Comparison of ENCODE assay signal across 17 cellular contexts in genomic region chr14:56592746-56593544, GRCh38. TPM values are rescaled to one million over a fixed set of nuclear protein-coding genes. Genes with fewer than 3 reads are reported as not detected.
DNase-seq lines count a peak whose midpoint lies in the region; ATAC-seq and TF ChIP-seq lines count a peak whose summit lies in the region.
"Had no signal": no experiment of that assay in that cellular context is flagged by ENCODE, and none has a peak within 500 bp of the region (broad histone marks: within the 10 kb centered on the region; RNA-seq: fewer than 3 reads in every experiment).

No MANE protein-coding gene starts in this region.

- H4K20me1 ChIP-seq in PC-3 (ENCODE audit: low read length) = no peaks in the 10 kb centered on the region

- no TSS peak for BruUV-seq in PC-3 (replicated peaks; lab: Mats Ljungman, UMichigan)

- H3K4me1 ChIP-seq in PC-3 (ENCODE audit: insufficient read depth, low read length) = peaks cover 8% of the 10 kb centered on the region; the same call in 1 of the 2 replicates
- no peaks in the 10 kb centered on the region for H3K4me1 ChIP-seq in CD8-positive, alpha-beta T cell (ENCODE audit: insufficient read depth, low read length)
- H3K4me1 ChIP-seq: BLaER1 treated with 17β-estradiol and CSF1 and Interleukin-3, amounts not matched to agents 10 nM and 100 nM had no signal

- POLR2A ChIA-PET in PC-3 (lab: Charles Lee; ENCODE audit: unreplicated experiment) = no interaction called here
- POLR2A ChIA-PET in CD8-positive, alpha-beta T cell (lab: Charles Lee) = no interaction called here

- H3K27me3 ChIP-seq in PC-3 (ENCODE audit: low read length) = no peaks in the 10 kb centered on the region
- no peaks in the 10 kb centered on the region for H3K27me3 ChIP-seq in CD8-positive, alpha-beta T cell (ENCODE audit: insufficient read depth, low read length)
- H3K27me3 ChIP-seq: BLaER1 treated with 17β-estradiol and CSF1 and Interleukin-3, amounts not matched to agents 10 nM and 100 nM; MG63 had no signal

- H3K27ac ChIP-seq in PC-3 (ENCODE audit: low read length) = peak overlapping the region; percentile 58
- H3K27ac ChIP-seq in CD8-positive, alpha-beta T cell (ENCODE audit: low read depth, low read length) = no peak overlapping the region
- H3K27ac ChIP-seq: BLaER1 treated with 17β-estradiol and CSF1 and Interleukin-3, amounts not matched to agents 10 nM and 100 nM had no signal

- ATAC-seq in PC-3 (0 out of 2 replicates have a peak, but pooled peaks have one; percentile 29), GM18502 (IDR thresholded peaks at IDR 0.05; ENCODE audit: poor library complexity, unreplicated experiment) (no peak), GM18909 (IDR thresholded peaks at IDR 0.05; ENCODE audit: poor library complexity, unreplicated experiment) (no peak)
- no peak for ATAC-seq in stimulated activated naive B cell treated with anti-CD40 and anti-IgM and Interleukin-4, amounts not matched to agents 10 μg/mL and 1 μg/mL and 100 μg/mL, for 72 hours (replicated peaks)
- ATAC-seq in CD8-positive, alpha-beta T cell = no peak

- no peaks in the 10 kb centered on the region for H3K9me2 ChIP-seq in PC-3 (replicated peaks; ENCODE audit: low read length)

- no peaks in the 10 kb centered on the region for H3F3A ChIP-seq in PC-3 (ENCODE audit: low read length, unreplicated experiment)

- peaks cover 0 to 3% of the 10 kb centered on the region in 2 donors for H3K9me3 Mint-ChIP-seq in stimulated activated naive B cell treated with anti-CD40 and anti-IgM and Interleukin-4, amounts not matched to agents 10 μg/mL and 1 μg/mL and 100 μg/mL, for 72 hours
- no peaks in the 10 kb centered on the region for H3K9me3 Mint-ChIP-seq in CD8-positive, alpha-beta T cell

- no peak overlapping the region for H3K9ac ChIP-seq in PC-3 (ENCODE audit: low read length)
- H3K9ac ChIP-seq: BLaER1 treated with 17β-estradiol and CSF1 and Interleukin-3, amounts not matched to agents 10 nM and 100 nM had no signal

- H3K36me3 Mint-ChIP-seq in stimulated activated naive B cell treated with anti-CD40 and anti-IgM and Interleukin-4, amounts not matched to agents 10 μg/mL and 1 μg/mL and 100 μg/mL, for 72 hours = peaks cover 10 to 26% of the 10 kb centered on the region in 2 donors
- H3K36me3 Mint-ChIP-seq in CD8-positive, alpha-beta T cell = peaks cover 51% of the 10 kb centered on the region

- peak; percentile 57 for DNase-seq in DMS53 (lab: John Stamatoyannopoulos, UW)
- no peak for DNase-seq in DMS53 treated with DMSO at 0.1 percent for 48 hours (lab: John Stamatoyannopoulos, UW; ENCODE audit: unreplicated experiment)
- peak; percentile 54 for DNase-seq in PC-3
- DNase-seq in kidney tubule cell (ENCODE audit: low spot score) = peak; percentile 79
- no peak for DNase-seq in stimulated activated naive B cell treated with anti-CD40 and anti-IgM and Interleukin-4, amounts not matched to agents 10 μg/mL and 1 μg/mL and 100 μg/mL, for 72 hours
- no peak for DNase-seq in CD8-positive, alpha-beta T cell
- DNase-seq: 8988T; COR-L47; DMS79 treated with DMSO at 0.1 percent for 48 hours; GDM1; MG63; NCI-H1105; NCI-H1694 treated with DMSO at 0.1 percent for 48 hours; NK-92 treated with Interleukin-12 subunit alpha and Interleukin-12 subunit beta, amount 100 ng/mL, for 24 hours had no signal

- H3K27me3 Mint-ChIP-seq in stimulated activated naive B cell treated with anti-CD40 and anti-IgM and Interleukin-4, amounts not matched to agents 10 μg/mL and 1 μg/mL and 100 μg/mL, for 72 hours = no peaks in the 10 kb centered on the region
- no peaks in the 10 kb centered on the region for H3K27me3 Mint-ChIP-seq in CD8-positive, alpha-beta T cell (ENCODE audit: low read depth)

- H3K79me2 ChIP-seq in PC-3 (ENCODE audit: low read length) = no peaks in the 10 kb centered on the region

- CTCF ChIA-PET in PC-3 (lab: Charles Lee) = no interaction called here
- CTCF ChIA-PET in CD8-positive, alpha-beta T cell (lab: Charles Lee) = no interaction called here

- H3K9me3 ChIP-seq in PC-3 (ENCODE audit: low read length) = no peaks in the 10 kb centered on the region
- no peaks in the 10 kb centered on the region for H3K9me3 ChIP-seq in CD8-positive, alpha-beta T cell (ENCODE audit: low read length)
- H3K9me3 ChIP-seq: BLaER1 treated with 17β-estradiol and CSF1 and Interleukin-3, amounts not matched to agents 10 nM and 100 nM; MG63 had no signal

- H3K36me3 ChIP-seq in PC-3 (ENCODE audit: low read depth, low read length) = no peaks in the 10 kb centered on the region; the same call in 1 of the 2 replicates
- peaks cover 8% of the 10 kb centered on the region for H3K36me3 ChIP-seq in CD8-positive, alpha-beta T cell (ENCODE audit: insufficient read depth, low read length)
- H3K36me3 ChIP-seq: MG63 had no signal

- H3K27ac Mint-ChIP-seq in stimulated activated naive B cell treated with anti-CD40 and anti-IgM and Interleukin-4, amounts not matched to agents 10 μg/mL and 1 μg/mL and 100 μg/mL, for 72 hours = no peak overlapping the region
- no peak overlapping the region for H3K27ac Mint-ChIP-seq in CD8-positive, alpha-beta T cell

- H2AFZ ChIP-seq in PC-3 (ENCODE audit: low read length) = no peak overlapping the region

- no peak for TF ChIP-seq CTCF in PC-3 (conservative IDR thresholded peaks at IDR 0.05; ENCODE audit: low read depth, low read length)
- TF ChIP-seq CTCF in CD8-positive, alpha-beta T cell (IDR thresholded peaks at IDR 0.05) = no peak

- H3K4me2 ChIP-seq in PC-3 (ENCODE audit: low read length) = no peak overlapping the region
- H3K4me2 ChIP-seq: BLaER1 treated with 17β-estradiol and CSF1 and Interleukin-3, amounts not matched to agents 10 nM and 100 nM had no signal

- no peak overlapping the region for H3K4me3 Mint-ChIP-seq in stimulated activated naive B cell treated with anti-CD40 and anti-IgM and Interleukin-4, amounts not matched to agents 10 μg/mL and 1 μg/mL and 100 μg/mL, for 72 hours
- no peak overlapping the region for H3K4me3 Mint-ChIP-seq in CD8-positive, alpha-beta T cell

- H3K4me3 ChIP-seq in PC-3 (ENCODE audit: low read length) = no peak overlapping the region
- no peak overlapping the region for H3K4me3 ChIP-seq in CD8-positive, alpha-beta T cell (ENCODE audit: low read depth, low read length)
- H3K4me3 ChIP-seq: BLaER1 treated with 17β-estradiol and CSF1 and Interleukin-3, amounts not matched to agents 10 nM and 100 nM; MG63 had no signal

- intact Hi-C loops in PC-3 (cut with micrococcal nuclease) = no loop called here
- intact Hi-C loops in CD8-positive, alpha-beta T cell (cut with DNase I, micrococcal nuclease) = no loop called here

- no peaks in the 10 kb centered on the region for H3K4me1 Mint-ChIP-seq in stimulated activated naive B cell treated with anti-CD40 and anti-IgM and Interleukin-4, amounts not matched to agents 10 μg/mL and 1 μg/mL and 100 μg/mL, for 72 hours
- H3K4me1 Mint-ChIP-seq in CD8-positive, alpha-beta T cell (ENCODE audit: low read depth) = peaks cover 2% of the 10 kb centered on the region

RNA-seq across cellular contexts. Expression of gene TMEM260, which starts 13.3 kb away (rescaled TPM):
- total RNA-seq in PC-3 (2014; rRNA removed) = 17.8 and 28.6 TPM in 2 replicates
- total RNA-seq in CD8-positive, alpha-beta T cell = 1 to 10 TPM; 4.3 to 6.4 TPM

Comparison
In these comparisons a context has a peak if more than half of its experiments do, and no peak if none do; other contexts are left out.
1. DNase-seq: peak in DMS53 (single experiment), PC-3 (single experiment) and kidney tubule cell (single experiment); none in DMS53 treated with DMSO at 0.1 percent for 48 hours (single experiment), stimulated activated naive B cell treated with anti-CD40 and anti-IgM and Interleukin-4, amounts not matched to agents 10 μg/mL and 1 μg/mL and 100 μg/mL, for 72 hours (single experiment) and CD8-positive, alpha-beta T cell (0 of 7).